1 cellular context compared by ENCODE assay signal in the genomic region with DNA sequence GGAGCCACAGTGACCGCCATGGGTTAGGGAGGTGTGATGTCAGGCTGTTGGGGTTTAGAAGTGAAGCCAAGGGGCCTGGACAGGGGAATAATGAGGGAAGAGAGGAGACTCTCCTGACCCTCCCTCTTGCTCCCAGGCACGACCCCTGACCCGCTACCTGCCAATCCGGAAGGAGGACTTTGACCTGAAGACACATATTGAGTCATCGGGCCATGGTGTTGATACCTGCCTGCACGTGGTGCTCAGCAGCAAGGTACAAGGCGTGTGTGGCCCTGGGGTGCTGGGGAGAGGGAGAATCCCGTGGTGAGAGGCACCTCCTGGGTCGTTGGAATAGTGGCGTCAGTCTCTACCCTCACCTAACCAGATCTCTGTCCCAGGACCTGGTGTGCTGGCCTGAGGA.
TF ChIP-seq lines count a peak whose summit lies in the region.

No MANE protein-coding gene starts in this region.

TF ChIP-seq in HepG2, 621 proteins besides CTCF, POLR2A, EP300 and RAD21 (continued from another document and continues in another):
- TF ChIP-seq, protein P1, sequence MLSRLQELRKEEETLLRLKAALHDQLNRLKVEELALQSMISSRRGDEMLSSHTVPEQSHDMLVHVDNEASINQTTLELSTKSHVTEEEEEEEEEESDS (CRISPR knock-in tag; IDR thresholded peaks at IDR 0.05; ENCODE audit: borderline replicate concordance), result no peak
- TF ChIP-seq MLLT10 (CRISPR knock-in tag; IDR thresholded peaks at IDR 0.05) (no peak), ZNF670 (CRISPR knock-in tag; IDR thresholded peaks at IDR 0.05; ENCODE audit: borderline replicate concordance) (peak; percentile 84; the same call in 1 of the 2 replicates), MAZ (IDR thresholded peaks at IDR 0.05; ENCODE audit: borderline replicate concordance, low read depth, low read length) (no peak), MAZ (CRISPR knock-in tag; IDR thresholded peaks at IDR 0.05; ENCODE audit: low read depth) (peak; percentile 44; the same call in 1 of the 2 replicates), ZFY (CRISPR knock-in tag; IDR thresholded peaks at IDR 0.05) (no peak), SALL2 (CRISPR knock-in tag; IDR thresholded peaks at IDR 0.05) (no peak), ZFP36 (IDR thresholded peaks at IDR 0.05; ENCODE audit: borderline replicate concordance, low read depth, low read length, partially characterized antibody) (no peak), EHMT2 (IDR thresholded peaks at IDR 0.05; ENCODE audit: borderline replicate concordance, low read depth, low read length) (no peak), RFX3 (CRISPR knock-in tag; IDR thresholded peaks at IDR 0.05) (no peak), CAMTA2 (CRISPR knock-in tag; IDR thresholded peaks at IDR 0.05; ENCODE audit: borderline replicate concordance) (no peak), ZNF788 (CRISPR knock-in tag; IDR thresholded peaks at IDR 0.05; ENCODE audit: borderline replicate concordance) (0 out of 2 replicates have a peak, but pooled peaks have one; percentile 34), NFRKB (IDR thresholded peaks at IDR 0.05) (no peak), GABPB1 (CRISPR knock-in tag; IDR thresholded peaks at IDR 0.05) (peak; percentile 38), TEAD3 (CRISPR knock-in tag; optimal IDR thresholded peaks at IDR 0.05; ENCODE audit: borderline replicate concordance) (no peak), U2AF2 (IDR thresholded peaks at IDR 0.05; ENCODE audit: low read depth, low read length) (no peak), ZNF292 (CRISPR knock-in tag; IDR thresholded peaks at IDR 0.05; ENCODE audit: borderline replicate concordance, low read depth) (no peak)
- TF ChIP-seq, protein P2, sequence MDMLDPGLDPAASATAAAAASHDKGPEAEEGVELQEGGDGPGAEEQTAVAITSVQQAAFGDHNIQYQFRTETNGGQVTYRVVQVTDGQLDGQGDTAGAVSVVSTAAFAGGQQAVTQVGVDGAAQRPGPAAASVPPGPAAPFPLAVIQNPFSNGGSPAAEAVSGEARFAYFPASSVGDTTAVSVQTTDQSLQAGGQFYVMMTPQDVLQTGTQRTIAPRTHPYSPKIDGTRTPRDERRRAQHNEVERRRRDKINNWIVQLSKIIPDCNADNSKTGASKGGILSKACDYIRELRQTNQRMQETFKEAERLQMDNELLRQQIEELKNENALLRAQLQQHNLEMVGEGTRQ (IDR thresholded peaks at IDR 0.05; ENCODE audit: low read depth, low read length), result no peak
- TF ChIP-seq, protein P2 (CRISPR knock-in tag; IDR thresholded peaks at IDR 0.05; ENCODE audit: borderline replicate concordance), result no peak
- TF ChIP-seq, protein P3, sequence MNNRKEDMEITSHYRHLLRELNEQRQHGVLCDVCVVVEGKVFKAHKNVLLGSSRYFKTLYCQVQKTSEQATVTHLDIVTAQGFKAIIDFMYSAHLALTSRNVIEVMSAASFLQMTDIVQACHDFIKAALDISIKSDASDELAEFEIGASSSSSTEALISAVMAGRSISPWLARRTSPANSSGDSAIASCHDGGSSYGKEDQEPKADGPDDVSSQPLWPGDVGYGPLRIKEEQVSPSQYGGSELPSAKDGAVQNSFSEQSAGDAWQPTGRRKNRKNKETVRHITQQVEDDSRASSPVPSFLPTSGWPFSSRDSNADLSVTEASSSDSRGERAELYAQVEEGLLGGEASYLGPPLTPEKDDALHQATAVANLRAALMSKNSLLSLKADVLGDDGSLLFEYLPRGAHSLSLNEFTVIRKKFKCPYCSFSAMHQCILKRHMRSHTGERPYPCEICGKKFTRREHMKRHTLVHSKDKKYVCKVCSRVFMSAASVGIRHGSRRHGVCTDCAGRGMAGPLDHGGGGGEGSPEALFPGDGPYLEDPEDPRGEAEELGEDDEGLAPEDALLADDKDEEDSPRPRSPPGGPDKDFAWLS (CRISPR knock-in tag; IDR thresholded peaks at IDR 0.05; ENCODE audit: borderline replicate concordance), result no peak
- TF ChIP-seq, protein P4, sequence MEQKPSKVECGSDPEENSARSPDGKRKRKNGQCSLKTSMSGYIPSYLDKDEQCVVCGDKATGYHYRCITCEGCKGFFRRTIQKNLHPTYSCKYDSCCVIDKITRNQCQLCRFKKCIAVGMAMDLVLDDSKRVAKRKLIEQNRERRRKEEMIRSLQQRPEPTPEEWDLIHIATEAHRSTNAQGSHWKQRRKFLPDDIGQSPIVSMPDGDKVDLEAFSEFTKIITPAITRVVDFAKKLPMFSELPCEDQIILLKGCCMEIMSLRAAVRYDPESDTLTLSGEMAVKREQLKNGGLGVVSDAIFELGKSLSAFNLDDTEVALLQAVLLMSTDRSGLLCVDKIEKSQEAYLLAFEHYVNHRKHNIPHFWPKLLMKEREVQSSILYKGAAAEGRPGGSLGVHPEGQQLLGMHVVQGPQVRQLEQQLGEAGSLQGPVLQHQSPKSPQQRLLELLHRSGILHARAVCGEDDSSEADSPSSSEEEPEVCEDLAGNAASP (CRISPR knock-in tag; IDR thresholded peaks at IDR 0.05; ENCODE audit: borderline replicate concordance), result no peak
- TF ChIP-seq, protein P5, sequence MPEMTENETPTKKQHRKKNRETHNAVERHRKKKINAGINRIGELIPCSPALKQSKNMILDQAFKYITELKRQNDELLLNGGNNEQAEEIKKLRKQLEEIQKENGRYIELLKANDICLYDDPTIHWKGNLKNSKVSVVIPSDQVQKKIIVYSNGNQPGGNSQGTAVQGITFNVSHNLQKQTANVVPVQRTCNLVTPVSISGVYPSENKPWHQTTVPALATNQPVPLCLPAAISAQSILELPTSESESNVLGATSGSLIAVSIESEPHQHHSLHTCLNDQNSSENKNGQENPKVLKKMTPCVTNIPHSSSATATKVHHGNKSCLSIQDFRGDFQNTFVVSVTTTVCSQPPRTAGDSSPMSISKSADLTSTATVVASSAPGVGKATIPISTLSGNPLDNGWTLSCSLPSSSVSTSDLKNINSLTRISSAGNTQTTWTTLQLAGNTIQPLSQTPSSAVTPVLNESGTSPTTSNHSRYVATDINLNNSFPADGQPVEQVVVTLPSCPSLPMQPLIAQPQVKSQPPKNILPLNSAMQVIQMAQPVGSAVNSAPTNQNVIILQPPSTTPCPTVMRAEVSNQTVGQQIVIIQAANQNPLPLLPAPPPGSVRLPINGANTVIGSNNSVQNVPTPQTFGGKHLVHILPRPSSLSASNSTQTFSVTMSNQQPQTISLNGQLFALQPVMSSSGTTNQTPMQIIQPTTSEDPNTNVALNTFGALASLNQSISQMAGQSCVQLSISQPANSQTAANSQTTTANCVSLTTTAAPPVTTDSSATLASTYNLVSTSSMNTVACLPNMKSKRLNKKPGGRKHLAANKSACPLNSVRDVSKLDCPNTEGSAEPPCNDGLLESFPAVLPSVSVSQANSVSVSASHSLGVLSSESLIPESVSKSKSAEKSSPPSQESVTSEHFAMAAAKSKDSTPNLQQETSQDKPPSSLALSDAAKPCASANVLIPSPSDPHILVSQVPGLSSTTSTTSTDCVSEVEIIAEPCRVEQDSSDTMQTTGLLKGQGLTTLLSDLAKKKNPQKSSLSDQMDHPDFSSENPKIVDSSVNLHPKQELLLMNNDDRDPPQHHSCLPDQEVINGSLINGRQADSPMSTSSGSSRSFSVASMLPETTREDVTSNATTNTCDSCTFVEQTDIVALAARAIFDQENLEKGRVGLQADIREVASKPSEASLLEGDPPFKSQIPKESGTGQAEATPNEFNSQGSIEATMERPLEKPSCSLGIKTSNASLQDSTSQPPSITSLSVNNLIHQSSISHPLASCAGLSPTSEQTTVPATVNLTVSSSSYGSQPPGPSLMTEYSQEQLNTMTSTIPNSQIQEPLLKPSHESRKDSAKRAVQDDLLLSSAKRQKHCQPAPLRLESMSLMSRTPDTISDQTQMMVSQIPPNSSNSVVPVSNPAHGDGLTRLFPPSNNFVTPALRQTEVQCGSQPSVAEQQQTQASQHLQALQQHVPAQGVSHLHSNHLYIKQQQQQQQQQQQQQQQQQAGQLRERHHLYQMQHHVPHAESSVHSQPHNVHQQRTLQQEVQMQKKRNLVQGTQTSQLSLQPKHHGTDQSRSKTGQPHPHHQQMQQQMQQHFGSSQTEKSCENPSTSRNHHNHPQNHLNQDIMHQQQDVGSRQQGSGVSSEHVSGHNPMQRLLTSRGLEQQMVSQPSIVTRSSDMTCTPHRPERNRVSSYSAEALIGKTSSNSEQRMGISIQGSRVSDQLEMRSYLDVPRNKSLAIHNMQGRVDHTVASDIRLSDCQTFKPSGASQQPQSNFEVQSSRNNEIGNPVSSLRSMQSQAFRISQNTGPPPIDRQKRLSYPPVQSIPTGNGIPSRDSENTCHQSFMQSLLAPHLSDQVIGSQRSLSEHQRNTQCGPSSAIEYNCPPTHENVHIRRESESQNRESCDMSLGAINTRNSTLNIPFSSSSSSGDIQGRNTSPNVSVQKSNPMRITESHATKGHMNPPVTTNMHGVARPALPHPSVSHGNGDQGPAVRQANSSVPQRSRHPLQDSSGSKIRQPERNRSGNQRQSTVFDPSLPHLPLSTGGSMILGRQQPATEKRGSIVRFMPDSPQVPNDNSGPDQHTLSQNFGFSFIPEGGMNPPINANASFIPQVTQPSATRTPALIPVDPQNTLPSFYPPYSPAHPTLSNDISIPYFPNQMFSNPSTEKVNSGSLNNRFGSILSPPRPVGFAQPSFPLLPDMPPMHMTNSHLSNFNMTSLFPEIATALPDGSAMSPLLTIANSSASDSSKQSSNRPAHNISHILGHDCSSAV (CRISPR knock-in tag; IDR thresholded peaks at IDR 0.05; ENCODE audit: borderline replicate concordance), result no peak
- TF ChIP-seq, protein P6, sequence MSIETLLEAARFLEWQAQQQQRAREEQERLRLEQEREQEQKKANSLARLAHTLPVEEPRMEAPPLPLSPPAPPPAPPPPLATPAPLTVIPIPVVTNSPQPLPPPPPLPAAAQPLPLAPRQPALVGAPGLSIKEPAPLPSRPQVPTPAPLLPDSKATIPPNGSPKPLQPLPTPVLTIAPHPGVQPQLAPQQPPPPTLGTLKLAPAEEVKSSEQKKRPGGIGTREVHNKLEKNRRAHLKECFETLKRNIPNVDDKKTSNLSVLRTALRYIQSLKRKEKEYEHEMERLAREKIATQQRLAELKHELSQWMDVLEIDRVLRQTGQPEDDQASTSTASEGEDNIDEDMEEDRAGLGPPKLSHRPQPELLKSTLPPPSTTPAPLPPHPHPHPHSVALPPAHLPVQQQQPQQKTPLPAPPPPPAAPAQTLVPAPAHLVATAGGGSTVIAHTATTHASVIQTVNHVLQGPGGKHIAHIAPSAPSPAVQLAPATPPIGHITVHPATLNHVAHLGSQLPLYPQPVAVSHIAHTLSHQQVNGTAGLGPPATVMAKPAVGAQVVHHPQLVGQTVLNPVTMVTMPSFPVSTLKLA (IDR thresholded peaks at IDR 0.05), result peak; percentile 80
- TF ChIP-seq, protein P7, sequence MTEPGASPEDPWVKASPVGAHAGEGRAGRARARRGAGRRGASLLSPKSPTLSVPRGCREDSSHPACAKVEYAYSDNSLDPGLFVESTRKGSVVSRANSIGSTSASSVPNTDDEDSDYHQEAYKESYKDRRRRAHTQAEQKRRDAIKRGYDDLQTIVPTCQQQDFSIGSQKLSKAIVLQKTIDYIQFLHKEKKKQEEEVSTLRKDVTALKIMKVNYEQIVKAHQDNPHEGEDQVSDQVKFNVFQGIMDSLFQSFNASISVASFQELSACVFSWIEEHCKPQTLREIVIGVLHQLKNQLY (CRISPR knock-in tag; IDR thresholded peaks at IDR 0.05), result peak; percentile 63; the same call in 1 of the 2 replicates
- TF ChIP-seq, protein P8, sequence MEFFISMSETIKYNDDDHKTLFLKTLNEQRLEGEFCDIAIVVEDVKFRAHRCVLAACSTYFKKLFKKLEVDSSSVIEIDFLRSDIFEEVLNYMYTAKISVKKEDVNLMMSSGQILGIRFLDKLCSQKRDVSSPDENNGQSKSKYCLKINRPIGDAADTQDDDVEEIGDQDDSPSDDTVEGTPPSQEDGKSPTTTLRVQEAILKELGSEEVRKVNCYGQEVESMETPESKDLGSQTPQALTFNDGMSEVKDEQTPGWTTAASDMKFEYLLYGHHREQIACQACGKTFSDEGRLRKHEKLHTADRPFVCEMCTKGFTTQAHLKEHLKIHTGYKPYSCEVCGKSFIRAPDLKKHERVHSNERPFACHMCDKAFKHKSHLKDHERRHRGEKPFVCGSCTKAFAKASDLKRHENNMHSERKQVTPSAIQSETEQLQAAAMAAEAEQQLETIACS (CRISPR knock-in tag; IDR thresholded peaks at IDR 0.05), result no peak
- TF ChIP-seq, protein P9, sequence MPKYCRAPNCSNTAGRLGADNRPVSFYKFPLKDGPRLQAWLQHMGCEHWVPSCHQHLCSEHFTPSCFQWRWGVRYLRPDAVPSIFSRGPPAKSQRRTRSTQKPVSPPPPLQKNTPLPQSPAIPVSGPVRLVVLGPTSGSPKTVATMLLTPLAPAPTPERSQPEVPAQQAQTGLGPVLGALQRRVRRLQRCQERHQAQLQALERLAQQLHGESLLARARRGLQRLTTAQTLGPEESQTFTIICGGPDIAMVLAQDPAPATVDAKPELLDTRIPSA (CRISPR knock-in tag; IDR thresholded peaks at IDR 0.05; ENCODE audit: borderline replicate concordance), result no peak
- TF ChIP-seq, protein P10, sequence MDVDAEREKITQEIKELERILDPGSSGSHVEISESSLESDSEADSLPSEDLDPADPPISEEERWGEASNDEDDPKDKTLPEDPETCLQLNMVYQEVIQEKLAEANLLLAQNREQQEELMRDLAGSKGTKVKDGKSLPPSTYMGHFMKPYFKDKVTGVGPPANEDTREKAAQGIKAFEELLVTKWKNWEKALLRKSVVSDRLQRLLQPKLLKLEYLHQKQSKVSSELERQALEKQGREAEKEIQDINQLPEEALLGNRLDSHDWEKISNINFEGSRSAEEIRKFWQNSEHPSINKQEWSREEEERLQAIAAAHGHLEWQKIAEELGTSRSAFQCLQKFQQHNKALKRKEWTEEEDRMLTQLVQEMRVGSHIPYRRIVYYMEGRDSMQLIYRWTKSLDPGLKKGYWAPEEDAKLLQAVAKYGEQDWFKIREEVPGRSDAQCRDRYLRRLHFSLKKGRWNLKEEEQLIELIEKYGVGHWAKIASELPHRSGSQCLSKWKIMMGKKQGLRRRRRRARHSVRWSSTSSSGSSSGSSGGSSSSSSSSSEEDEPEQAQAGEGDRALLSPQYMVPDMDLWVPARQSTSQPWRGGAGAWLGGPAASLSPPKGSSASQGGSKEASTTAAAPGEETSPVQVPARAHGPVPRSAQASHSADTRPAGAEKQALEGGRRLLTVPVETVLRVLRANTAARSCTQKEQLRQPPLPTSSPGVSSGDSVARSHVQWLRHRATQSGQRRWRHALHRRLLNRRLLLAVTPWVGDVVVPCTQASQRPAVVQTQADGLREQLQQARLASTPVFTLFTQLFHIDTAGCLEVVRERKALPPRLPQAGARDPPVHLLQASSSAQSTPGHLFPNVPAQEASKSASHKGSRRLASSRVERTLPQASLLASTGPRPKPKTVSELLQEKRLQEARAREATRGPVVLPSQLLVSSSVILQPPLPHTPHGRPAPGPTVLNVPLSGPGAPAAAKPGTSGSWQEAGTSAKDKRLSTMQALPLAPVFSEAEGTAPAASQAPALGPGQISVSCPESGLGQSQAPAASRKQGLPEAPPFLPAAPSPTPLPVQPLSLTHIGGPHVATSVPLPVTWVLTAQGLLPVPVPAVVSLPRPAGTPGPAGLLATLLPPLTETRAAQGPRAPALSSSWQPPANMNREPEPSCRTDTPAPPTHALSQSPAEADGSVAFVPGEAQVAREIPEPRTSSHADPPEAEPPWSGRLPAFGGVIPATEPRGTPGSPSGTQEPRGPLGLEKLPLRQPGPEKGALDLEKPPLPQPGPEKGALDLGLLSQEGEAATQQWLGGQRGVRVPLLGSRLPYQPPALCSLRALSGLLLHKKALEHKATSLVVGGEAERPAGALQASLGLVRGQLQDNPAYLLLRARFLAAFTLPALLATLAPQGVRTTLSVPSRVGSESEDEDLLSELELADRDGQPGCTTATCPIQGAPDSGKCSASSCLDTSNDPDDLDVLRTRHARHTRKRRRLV (CRISPR knock-in tag; IDR thresholded peaks at IDR 0.05), result no peak
